Comparison of ENCODE assay signal across 22 cellular contexts in the genomic region with DNA sequence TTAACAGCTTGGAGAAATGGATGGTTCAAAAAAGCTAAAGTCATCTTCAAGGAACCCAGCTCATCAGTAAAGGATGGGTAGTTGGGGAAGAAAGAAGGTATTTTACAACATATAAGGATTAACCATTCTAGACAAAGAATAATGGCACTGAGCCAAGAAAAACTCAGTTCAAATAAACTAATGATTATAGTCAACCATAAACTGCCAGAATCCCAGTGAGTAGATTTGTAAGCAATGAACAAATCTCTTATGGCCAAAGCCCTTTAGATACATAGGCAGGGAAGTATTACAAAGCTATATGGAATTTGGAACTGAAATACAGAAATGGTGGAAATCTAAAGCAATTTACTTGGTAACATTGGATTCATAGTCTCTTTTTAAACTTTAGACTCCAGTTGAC.
A peak's percentile ranks its signal among the peaks of the same experiment; 100 is the strongest.
DNase-seq lines count a peak whose midpoint lies in the region; ATAC-seq and TF ChIP-seq lines count a peak whose summit lies in the region.
"Had no signal": no experiment of that assay in that cellular context is flagged by ENCODE, and none has a peak within 500 bp of the region (broad histone marks: within the 10 kb centered on the region; RNA-seq: fewer than 3 reads in every experiment).

No MANE protein-coding gene starts in this region.

- H3K4me1 ChIP-seq in PC-3 (ENCODE audit: insufficient read depth, low read length) (peaks cover 33% of the 10 kb centered on the region), fibroblast of lung (ENCODE audit: control insufficient read depth, extremely low read depth, insufficient read depth, low read length) (peaks cover 5% of the 10 kb centered on the region), mucosa of descending colon (ENCODE audit: low read depth) (peaks cover 1% of the 10 kb centered on the region)

- H3K9me3 Mint-ChIP-seq in activated T-helper 1 cell treated with anti-CD3 and anti-CD28 coated beads, Interleukin-12 subunit alpha, Interleukin-12 subunit beta, Interleukin-2, Interleukin-4 antibody, amounts not matched to agents 30 ng/mL and 10 ng/mL and 1 ng/mL, durations not matched to agents 14 hours and 24 hours and 36 hours, result no peaks in the 10 kb centered on the region
- no peaks in the 10 kb centered on the region for H3K9me3 Mint-ChIP-seq in activated CD4-positive, alpha-beta T cell treated with anti-CD3 and anti-CD28 coated beads, Interleukin-2, amount 10 ng/mL, durations not matched to agents 24 days and 14 days
- H3K9me3 Mint-ChIP-seq: activated naive CD8-positive, alpha-beta T cell treated with anti-CD3 and anti-CD28 coated beads, Interleukin-2, amount 10 ng/mL, durations not matched to agents 7 days and 5 days; CD4-positive, CD25-positive, alpha-beta regulatory T cell had no signal

- no peak overlapping the region for H3K4me3 Mint-ChIP-seq in activated T-helper 1 cell treated with anti-CD3 and anti-CD28 coated beads, Interleukin-12 subunit alpha, Interleukin-12 subunit beta, Interleukin-2, Interleukin-4 antibody, amounts not matched to agents 30 ng/mL and 10 ng/mL and 1 ng/mL, durations not matched to agents 14 hours and 24 hours and 36 hours
- H3K4me3 Mint-ChIP-seq in activated CD4-positive, alpha-beta T cell treated with anti-CD3 and anti-CD28 coated beads, Interleukin-2, amount 10 ng/mL, durations not matched to agents 24 days and 14 days, result no peak overlapping the region
- H3K4me3 Mint-ChIP-seq: activated CD8-positive, alpha-beta T cell treated with anti-CD3 and anti-CD28 coated beads, Interleukin-2, amount 10 ng/mL, durations not matched to agents 7 days and 5 days; activated naive CD8-positive, alpha-beta T cell treated with anti-CD3 and anti-CD28 coated beads, Interleukin-2, amount 10 ng/mL, durations not matched to agents 7 days and 5 days; CD4-positive, CD25-positive, alpha-beta regulatory T cell had no signal

- H3K36me3 Mint-ChIP-seq in activated T-helper 1 cell treated with anti-CD3 and anti-CD28 coated beads, Interleukin-12 subunit alpha, Interleukin-12 subunit beta, Interleukin-2, Interleukin-4 antibody, amounts not matched to agents 30 ng/mL and 10 ng/mL and 1 ng/mL, durations not matched to agents 14 hours and 24 hours and 36 hours (ENCODE audit: low read depth), result peaks cover 19% of the 10 kb centered on the region
- peaks cover 28% of the 10 kb centered on the region for H3K36me3 Mint-ChIP-seq in activated CD4-positive, alpha-beta T cell treated with anti-CD3 and anti-CD28 coated beads, Interleukin-2, amount 10 ng/mL, durations not matched to agents 24 days and 14 days (ENCODE audit: low read depth)

- no peak overlapping the region for H2AFZ ChIP-seq in PC-3 (ENCODE audit: low read length)
- no peak overlapping the region for H2AFZ ChIP-seq in fibroblast of lung (ENCODE audit: low read length)

- no peak for TF ChIP-seq CTCF in PC-3 (conservative IDR thresholded peaks at IDR 0.05; ENCODE audit: low read depth, low read length)
- no peak for TF ChIP-seq CTCF in fibroblast of lung (conservative IDR thresholded peaks at IDR 0.05 in 1 of 2, IDR thresholded peaks at IDR 0.05 in 1 of 2; ENCODE audit: low read depth in 1 of 2, low read length in 2 of 2)
- no peak for TF ChIP-seq CTCF in mucosa of descending colon (IDR thresholded peaks at IDR 0.05)

- H3K9me3 ChIP-seq in PC-3 (ENCODE audit: low read length) (no peaks in the 10 kb centered on the region), fibroblast of lung (ENCODE audit: control insufficient read depth, insufficient read depth, low read depth, low read length) (no peaks in the 10 kb centered on the region), mucosa of descending colon (no peaks in the 10 kb centered on the region)
- H3K9me3 ChIP-seq: esophagus squamous epithelium, MG63, right lobe of liver, stomach had no signal

- intact Hi-C loops in PC-3 (cut with micrococcal nuclease) (loop anchor here (5.0 kb wide), 1 partner anchor 41 kb away; no protein-coding TSS in a partner anchor), mucosa of descending colon (cut with DNase I, micrococcal nuclease) (no loop called here)
- intact Hi-C loops in activated T-helper 1 cell treated with anti-CD3 and anti-CD28 coated beads, Interleukin-12 subunit alpha, Interleukin-12 subunit beta, Interleukin-2, Interleukin-4 antibody, amounts not matched to agents 30 ng/mL and 10 ng/mL and 1 ng/mL, durations not matched to agents 14 hours and 24 hours and 36 hours (cut with micrococcal nuclease), result no loop called here
- intact Hi-C loops in activated CD4-positive, alpha-beta T cell treated with anti-CD3 and anti-CD28 coated beads, Interleukin-2, amount 10 ng/mL, durations not matched to agents 24 days and 14 days (cut with micrococcal nuclease), result no loop called here

- no peaks in the 10 kb centered on the region for H3K36me3 ChIP-seq in PC-3 (ENCODE audit: low read depth, low read length)
- no peaks in the 10 kb centered on the region for H3K36me3 ChIP-seq in fibroblast of lung (ENCODE audit: control insufficient read depth, insufficient read depth, low read length)
- no peaks in the 10 kb centered on the region for H3K36me3 ChIP-seq in mucosa of descending colon (ENCODE audit: low read depth)
- H3K36me3 ChIP-seq: cardiac muscle cell, right lobe of liver had no signal

- POLR2A ChIA-PET in PC-3 (lab: Charles Lee; ENCODE audit: unreplicated experiment), result no interaction called here

- H3K9me2 ChIP-seq in PC-3 (replicated peaks; ENCODE audit: low read length), result no peaks in the 10 kb centered on the region

- CTCF ChIA-PET in PC-3 (lab: Charles Lee), result interaction anchor here (0.6 kb wide), 1 partner anchor 136 kb away, joined by 3 read pairs; no protein-coding TSS in a partner anchor

- no peak overlapping the region for H3K27ac Mint-ChIP-seq in activated T-helper 1 cell treated with anti-CD3 and anti-CD28 coated beads, Interleukin-12 subunit alpha, Interleukin-12 subunit beta, Interleukin-2, Interleukin-4 antibody, amounts not matched to agents 30 ng/mL and 10 ng/mL and 1 ng/mL, durations not matched to agents 14 hours and 24 hours and 36 hours
- H3K27ac Mint-ChIP-seq in activated CD4-positive, alpha-beta T cell treated with anti-CD3 and anti-CD28 coated beads, Interleukin-2, amount 10 ng/mL, durations not matched to agents 24 days and 14 days, result no peak overlapping the region
- H3K27ac Mint-ChIP-seq: activated CD8-positive, alpha-beta T cell treated with anti-CD3 and anti-CD28 coated beads, Interleukin-2, amount 10 ng/mL, durations not matched to agents 7 days and 5 days; activated naive CD8-positive, alpha-beta T cell treated with anti-CD3 and anti-CD28 coated beads, Interleukin-2, amount 10 ng/mL, durations not matched to agents 7 days and 5 days had no signal

- DNase-seq in NCI-H2227 treated with DMSO at 0.1 percent for 48 hours (lab: John Stamatoyannopoulos, UW), result peak; percentile 13
- DNase-seq in NCI-H2227 (lab: John Stamatoyannopoulos, UW; ENCODE audit: unreplicated experiment), result no peak
- DNase-seq in PC-3, result peak; percentile 75
- DNase-seq in fibroblast of lung (ENCODE audit: low read depth in 2 of 2), result peak; percentile 71 to 87
- peak; percentile 55 for DNase-seq in renal cortical epithelial cell (ENCODE audit: low read depth)
- DNase-seq in activated T-helper 1 cell treated with anti-CD3 and anti-CD28 coated beads, Interleukin-12 subunit alpha, Interleukin-12 subunit beta, Interleukin-2, Interleukin-4 antibody, amounts not matched to agents 30 ng/mL and 10 ng/mL and 1 ng/mL, durations not matched to agents 14 hours and 24 hours and 36 hours (ENCODE audit: low spot score), result no peak
- DNase-seq in mucosa of descending colon, result no peak
- DNase-seq in activated CD4-positive, alpha-beta T cell treated with anti-CD3 and anti-CD28 coated beads, Interleukin-2, amount 10 ng/mL, durations not matched to agents 24 days and 14 days, result no peak
- DNase-seq: activated CD4-positive, CD25-positive, alpha-beta regulatory T cell; activated CD8-positive, alpha-beta T cell treated with anti-CD3 and anti-CD28 coated beads, Interleukin-2, amount 10 ng/mL, durations not matched to agents 7 days and 5 days; activated naive CD8-positive, alpha-beta T cell treated with anti-CD3 and anti-CD28 coated beads, Interleukin-2, amount 10 ng/mL, durations not matched to agents 7 days and 5 days; CD4-positive, CD25-positive, alpha-beta regulatory T cell; esophagus squamous epithelium; MG63; NCI-H187; NCI-H524 treated with DMSO at 0.1 percent for 48 hours; nucleus accumbens; right lobe of liver; stimulated activated CD4-positive, alpha-beta T cell treated with anti-CD3 and anti-CD28 coated beads, Interleukin-1b, Interleukin-23, amount 100 ng/mL, for 48 hours; stomach had no signal

- H3K27ac ChIP-seq in PC-3 (ENCODE audit: low read length) (peak overlapping the region; percentile 14; the same call in 1 of the 2 replicates), fibroblast of lung (ENCODE audit: insufficient read depth, low read length) (no peak overlapping the region)
- H3K27ac ChIP-seq: esophagus squamous epithelium, right lobe of liver, stomach had no signal

- no TSS peak for BruUV-seq in PC-3 (replicated peaks; lab: Mats Ljungman, UMichigan)

- H3K9ac ChIP-seq in PC-3 (ENCODE audit: low read length) (no peak overlapping the region), fibroblast of lung (ENCODE audit: insufficient read depth, low read length) (no peak overlapping the region)

- H3K27me3 Mint-ChIP-seq in activated T-helper 1 cell treated with anti-CD3 and anti-CD28 coated beads, Interleukin-12 subunit alpha, Interleukin-12 subunit beta, Interleukin-2, Interleukin-4 antibody, amounts not matched to agents 30 ng/mL and 10 ng/mL and 1 ng/mL, durations not matched to agents 14 hours and 24 hours and 36 hours (ENCODE audit: insufficient read depth), result no peaks in the 10 kb centered on the region
- H3K27me3 Mint-ChIP-seq in activated CD4-positive, alpha-beta T cell treated with anti-CD3 and anti-CD28 coated beads, Interleukin-2, amount 10 ng/mL, durations not matched to agents 24 days and 14 days, result no peaks in the 10 kb centered on the region
- H3K27me3 Mint-ChIP-seq: activated naive CD8-positive, alpha-beta T cell treated with anti-CD3 and anti-CD28 coated beads, Interleukin-2, amount 10 ng/mL, durations not matched to agents 7 days and 5 days; CD4-positive, CD25-positive, alpha-beta regulatory T cell had no signal

- H3K4me1 Mint-ChIP-seq in activated T-helper 1 cell treated with anti-CD3 and anti-CD28 coated beads, Interleukin-12 subunit alpha, Interleukin-12 subunit beta, Interleukin-2, Interleukin-4 antibody, amounts not matched to agents 30 ng/mL and 10 ng/mL and 1 ng/mL, durations not matched to agents 14 hours and 24 hours and 36 hours (ENCODE audit: low read depth), result peaks cover 11% of the 10 kb centered on the region
- peaks cover 6% of the 10 kb centered on the region for H3K4me1 Mint-ChIP-seq in activated CD4-positive, alpha-beta T cell treated with anti-CD3 and anti-CD28 coated beads, Interleukin-2, amount 10 ng/mL, durations not matched to agents 24 days and 14 days

- H4K20me1 ChIP-seq in PC-3 (ENCODE audit: low read length), result no peaks in the 10 kb centered on the region
- no peaks in the 10 kb centered on the region for H4K20me1 ChIP-seq in fibroblast of lung (ENCODE audit: control insufficient read depth, extremely low read depth, insufficient read depth, low read length)

- H3K4me3 ChIP-seq in PC-3 (ENCODE audit: low read length) (no peak overlapping the region), fibroblast of lung (replicated peaks in 1 of 4; ENCODE audit: control extremely low read depth in 1 of 4, insufficient read depth in 1 of 4, low read depth in 3 of 4, low read length in 4 of 4) (no peak overlapping the region), mucosa of descending colon (no peak overlapping the region)
- H3K4me3 ChIP-seq: cardiac muscle cell, esophagus squamous epithelium, MG63, right lobe of liver, stomach had no signal

- H3K27me3 ChIP-seq in PC-3 (ENCODE audit: low read length) (no peaks in the 10 kb centered on the region), fibroblast of lung (ENCODE audit: control insufficient read depth, insufficient read depth, low read length) (no peaks in the 10 kb centered on the region)
- H3K27me3 ChIP-seq: cardiac muscle cell, esophagus squamous epithelium, MG63, right lobe of liver, stomach had no signal

- no peaks in the 10 kb centered on the region for H3K79me2 ChIP-seq in PC-3 (ENCODE audit: low read length)
- no peaks in the 10 kb centered on the region for H3K79me2 ChIP-seq in fibroblast of lung (ENCODE audit: control insufficient read depth, insufficient read depth, low read length)

- ATAC-seq in PC-3 (peak; percentile 72), mucosa of descending colon (no peak)
- ATAC-seq: activated CD8-positive, alpha-beta T cell treated with anti-CD3 and anti-CD28 coated beads, Interleukin-2, amount 10 ng/mL, durations not matched to agents 7 days and 5 days; left lobe of liver; right lobe of liver had no signal

- H3K4me2 ChIP-seq in PC-3 (ENCODE audit: low read length) (peak overlapping the region; percentile 12), fibroblast of lung (ENCODE audit: extremely low read depth, insufficient read depth, low read length) (no peak overlapping the region)

- no peaks in the 10 kb centered on the region for H3F3A ChIP-seq in PC-3 (ENCODE audit: low read length, unreplicated experiment)

Comparison
In these comparisons a context has a peak if more than half of its experiments do, and no peak if none do; other contexts are left out.
1. DNase-seq: peak in NCI-H2227 treated with DMSO at 0.1 percent for 48 hours (single experiment), PC-3 (single experiment), fibroblast of lung (2 of 2) and renal cortical epithelial cell (single experiment); none in NCI-H2227 (single experiment), activated T-helper 1 cell treated with anti-CD3 and anti-CD28 coated beads, Interleukin-12 subunit alpha, Interleukin-12 subunit beta, Interleukin-2, Interleukin-4 antibody, amounts not matched to agents 30 ng/mL and 10 ng/mL and 1 ng/mL, durations not matched to agents 14 hours and 24 hours and 36 hours (single experiment), mucosa of descending colon (0 of 3) and activated CD4-positive, alpha-beta T cell treated with anti-CD3 and anti-CD28 coated beads, Interleukin-2, amount 10 ng/mL, durations not matched to agents 24 days and 14 days (single experiment).